Comparison of ENCODE assay signal across 15 cellular contexts in the genomic region with DNA sequence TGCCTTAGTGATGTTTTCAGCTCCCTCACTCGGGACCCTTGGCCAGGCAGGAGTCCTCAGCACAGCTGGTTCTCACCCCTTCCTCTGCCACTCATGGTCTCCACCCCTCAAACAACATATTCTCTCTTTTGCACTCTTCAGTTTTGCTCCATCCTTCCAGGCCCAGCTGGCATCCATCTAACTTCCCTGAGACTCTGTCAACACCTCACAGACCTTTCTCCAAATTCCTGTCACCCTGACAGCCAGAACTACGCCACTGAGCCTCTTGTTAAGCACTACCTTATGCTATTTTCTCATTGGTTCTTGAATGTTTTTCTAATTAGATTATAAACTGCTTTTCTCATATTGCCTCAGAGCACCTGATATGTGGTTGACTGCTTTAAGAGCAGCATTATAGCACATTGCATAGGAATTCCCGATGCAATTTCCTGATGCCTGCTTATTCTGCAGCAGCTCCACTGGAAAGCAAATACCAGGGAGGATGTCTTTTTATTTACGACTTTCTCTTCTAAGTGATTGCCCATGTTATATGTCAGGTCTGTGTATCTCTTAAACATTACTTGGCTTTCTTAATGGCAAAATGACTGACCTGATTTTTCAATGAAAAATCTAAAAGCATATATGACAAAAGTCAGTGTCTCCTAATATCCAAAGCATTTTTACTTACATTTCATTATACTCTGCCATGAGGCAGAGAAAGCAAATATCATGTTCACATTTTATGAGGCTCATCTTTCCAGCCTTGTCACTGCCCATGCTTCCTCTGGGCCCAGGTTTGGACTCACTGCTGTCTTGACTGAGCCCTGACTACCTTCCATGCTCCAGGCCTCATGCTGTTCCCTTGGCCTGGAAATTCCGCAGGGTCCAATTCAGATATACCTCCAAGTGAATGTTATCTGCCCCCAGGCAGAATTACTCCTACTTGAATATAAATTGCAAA.
"Had no signal": no experiment of that assay in that cellular context is flagged by ENCODE, and none has a peak within 500 bp of the region (broad histone marks: within the 10 kb centered on the region; RNA-seq: fewer than 3 reads in every experiment).

No MANE protein-coding gene starts in this region.

- H3K4me3 ChIP-seq: breast epithelium, ovary, thyroid gland, vagina had no signal

- ATAC-seq: activated T-cell treated with anti-CD3 and anti-CD28 coated beads, Interleukin-2, amount 50 U/mL, for 72 hours had no signal

- H3K4me1 ChIP-seq: breast epithelium had no signal

- DNase-seq: activated CD4-positive, alpha-beta memory T cell treated with anti-CD3 and anti-CD28 coated beads for 36 hours; activated gamma-delta T cell treated with Interleukin-2 at 50 U/mL for 16 hours; activated naive CD8-positive, alpha-beta T cell treated with anti-CD3 and anti-CD28 coated beads for 36 hours; activated T-cell treated with anti-CD3 and anti-CD28 coated beads, Interleukin-2, amount 50 U/mL, for 72 hours; anterior cingulate cortex; cortex of kidney; effector CD8-positive, alpha-beta T cell; hypothalamus; ovary; T-helper 9 cell; thyroid gland had no signal

- H3K27me3 Mint-ChIP-seq: activated CD4-positive, alpha-beta memory T cell treated with anti-CD3 and anti-CD28 coated beads for 36 hours; activated naive CD8-positive, alpha-beta T cell treated with anti-CD3 and anti-CD28 coated beads for 36 hours had no signal

- H3K27ac Mint-ChIP-seq: activated CD4-positive, alpha-beta memory T cell treated with anti-CD3 and anti-CD28 coated beads for 36 hours; activated naive CD8-positive, alpha-beta T cell treated with anti-CD3 and anti-CD28 coated beads for 36 hours; activated T-cell treated with anti-CD3 and anti-CD28 coated beads, Interleukin-2, amount 50 U/mL, for 72 hours; nephron had no signal

- H3K4me3 Mint-ChIP-seq: activated CD4-positive, alpha-beta memory T cell treated with anti-CD3 and anti-CD28 coated beads for 36 hours; activated naive CD8-positive, alpha-beta T cell treated with anti-CD3 and anti-CD28 coated beads for 36 hours; activated T-cell treated with anti-CD3 and anti-CD28 coated beads, Interleukin-2, amount 50 U/mL, for 72 hours; memory B cell; nephron had no signal

- H3K27me3 ChIP-seq: breast epithelium, ovary, thyroid gland, vagina had no signal

- H3K36me3 Mint-ChIP-seq: activated CD4-positive, alpha-beta memory T cell treated with anti-CD3 and anti-CD28 coated beads for 36 hours; activated naive CD8-positive, alpha-beta T cell treated with anti-CD3 and anti-CD28 coated beads for 36 hours; memory B cell had no signal

- H3K27ac ChIP-seq: breast epithelium, ovary, thyroid gland, vagina had no signal

- H3K36me3 ChIP-seq: breast epithelium, ovary, thyroid gland, vagina had no signal

- H3K9me3 ChIP-seq: breast epithelium, ovary, thyroid gland, vagina had no signal

- H3K9me3 Mint-ChIP-seq: activated CD4-positive, alpha-beta memory T cell treated with anti-CD3 and anti-CD28 coated beads for 36 hours; activated naive CD8-positive, alpha-beta T cell treated with anti-CD3 and anti-CD28 coated beads for 36 hours; activated T-cell treated with anti-CD3 and anti-CD28 coated beads, Interleukin-2, amount 50 U/mL, for 72 hours; nephron had no signal
